Comparison of ENCODE assay signal across 8 cellular contexts in genomic region chr16:2660755-2661373, GRCh38. TPM values are rescaled to one million over a fixed set of nuclear protein-coding genes. Genes with fewer than 3 reads are reported as not detected.
DNase-seq lines count a peak whose midpoint lies in the region; ATAC-seq and TF ChIP-seq lines count a peak whose summit lies in the region.
"Not testable (repeated sequence)": the region's sequence is repeated elsewhere in the genome, so short reads cannot be mapped to it uniquely, and the experiment has no call there.

No MANE protein-coding gene starts in this region.

- TF ChIP-seq CTCF in AG09309 (IDR thresholded peaks at IDR 0.05; ENCODE audit: control insufficient read depth, insufficient read depth, low read depth, low read length, missing control alignments), result peak; percentile 49
- TF ChIP-seq CTCF in GM12873 (IDR thresholded peaks at IDR 0.05; ENCODE audit: insufficient read depth, low read depth, low read length, missing control alignments), result peak; percentile 63
- TF ChIP-seq CTCF in brain (conservative IDR thresholded peaks at IDR 0.05), result peak; percentile 41 to 61
- peak; percentile 61 for TF ChIP-seq CTCF in foreskin keratinocyte (conservative IDR thresholded peaks at IDR 0.05)

- H3K4me3 Mint-ChIP-seq in brain, memory B cell: not testable (repeated sequence)

- not testable (repeated sequence) for H3K27me3 Mint-ChIP-seq in brain, memory B cell

- ATAC-seq in foreskin keratinocyte, result not testable (repeated sequence)
- ATAC-seq in memory B cell (ENCODE audit: low read depth), result peak; percentile 41

- not testable (repeated sequence) for H3K4me3 ChIP-seq in AG09309 (ENCODE audit: control insufficient read depth, low read depth, low read length)

- not testable (repeated sequence) for DNase-seq in AG09309 (ENCODE audit: low read depth); foreskin keratinocyte; memory B cell (ENCODE audit: low spot score in 2 of 2)
- DNase-seq in NCI-H748 (lab: John Stamatoyannopoulos, UW; ENCODE audit: unreplicated experiment), result peak; percentile 13
- peak; percentile 23 to 37 for DNase-seq in activated CD4-positive, alpha-beta T cell treated with anti-CD3 and anti-CD28 coated beads, Interleukin-2, amount 50 U/mL, for 4 hours
- peak in 2 of 3 donors; percentile 18 to 42 for DNase-seq in stimulated activated CD4-positive, alpha-beta T cell treated with anti-CD3 and anti-CD28 coated beads, Interleukin-12 subunit alpha, Interleukin-12 subunit beta, amount 100 ng/mL, for 48 hours (ENCODE audit: low read depth in 2 of 3, low spot score in 1 of 3)

- not testable (repeated sequence) for H3K27ac ChIP-seq in foreskin keratinocyte

- H3K4me1 ChIP-seq in foreskin keratinocyte, result peaks cover 14% of the 10 kb centered on the region

- H3K27ac Mint-ChIP-seq in brain, result peak overlapping the region in 2 of 5 experiments; percentile 31 to 88
- H3K27ac Mint-ChIP-seq in memory B cell, result not testable (repeated sequence)

- H3K36me3 Mint-ChIP-seq in brain, memory B cell: not testable (repeated sequence)

- H3K4me1 Mint-ChIP-seq in brain (peaks cover 36% of the 10 kb centered on the region), memory B cell (peaks cover 16% of the 10 kb centered on the region)

- H3K27me3 ChIP-seq in foreskin keratinocyte, result peaks cover 17% of the 10 kb centered on the region

- not testable (repeated sequence) for H3K9me3 Mint-ChIP-seq in brain, memory B cell

RNA-seq across cellular contexts. Expression of gene KCTD5, which starts 21.5 kb away (rescaled TPM):
- polyA plus RNA-seq in brain (ENCODE audit: insufficient read depth, low read depth, low replicate concordance) (34.9 TPM), foreskin keratinocyte (22.5 and 23.8 TPM in 2 replicates)
- total RNA-seq in foreskin keratinocyte, result 27.8 and 28.4 TPM in 2 replicates

RNA-seq across cellular contexts. Expression of gene PRSS27, which starts 59.2 kb away (rescaled TPM):
- polyA plus RNA-seq in brain (ENCODE audit: insufficient read depth, low read depth, low replicate concordance), result 5.2 TPM
- total RNA-seq in foreskin keratinocyte, result 0.21 and 0.31 TPM in 2 replicates
- polyA plus RNA-seq in foreskin keratinocyte, result 0.20 and 0.25 TPM in 2 replicates
